In genomic region chr12:29220632-29221336, GRCh38 we compare ENCODE assay signal across 1 cellular context.
TF ChIP-seq lines count a peak whose summit lies in the region.

No MANE protein-coding gene starts in this region.

TF ChIP-seq in K562, 482 proteins besides CTCF, POLR2A, EP300 and RAD21 (continued from another document):
- TF ChIP-seq CHD7 (IDR thresholded peaks at IDR 0.05; ENCODE audit: low read depth, low read length) (no peak), IFI16 (CRISPR knock-in tag; IDR thresholded peaks at IDR 0.05) (no peak)
TF ChIP-seq in K562: peak in this region for 9.
